In genomic region chr6:44923416-44923815, GRCh38 we compare ENCODE assay signal across 33 cellular contexts.
DNase-seq lines count a peak whose midpoint lies in the region; ATAC-seq, FAIRE-seq and TF ChIP-seq lines count a peak whose summit lies in the region.
"Had no signal": no experiment of that assay in that cellular context is flagged by ENCODE, and none has a peak within 500 bp of the region (broad histone marks: within the 10 kb centered on the region; RNA-seq: fewer than 3 reads in every experiment).

No MANE protein-coding gene starts in this region.

- no peak overlapping the region for H3K4me2 ChIP-seq in GM12878 (ENCODE audit: control insufficient read depth, insufficient read depth)

- no peaks in the 10 kb centered on the region for H4K20me1 ChIP-seq in GM12878 (ENCODE audit: control insufficient read depth, insufficient read depth)

- intact Hi-C loops in CD8-positive, alpha-beta T cell (cut with DNase I, micrococcal nuclease): loop anchor here in 1 of 2 experiments (5.0 kb wide), 1 partner anchor 84 kb away; no protein-coding TSS in a partner anchor
- intact Hi-C loops in GM12878 (cut with micrococcal nuclease; ENCODE audit: unreplicated experiment): no loop called here

- peaks cover 11% of the 10 kb centered on the region for H3K36me3 Mint-ChIP-seq in CD8-positive, alpha-beta T cell
- peaks cover 1% of the 10 kb centered on the region for H3K36me3 Mint-ChIP-seq in T-helper 17 cell (ENCODE audit: low read depth)

- H3K4me3 ChIP-seq in CD8-positive, alpha-beta T cell (ENCODE audit: low read depth, low read length): no peak overlapping the region
- no peak overlapping the region for H3K4me3 ChIP-seq in GM12878
- H3K4me3 ChIP-seq: left ventricle myocardium inferior, SK-N-MC, tibial artery had no signal

- H3K36me3 ChIP-seq in CD8-positive, alpha-beta T cell (ENCODE audit: insufficient read depth, low read length): no peaks in the 10 kb centered on the region
- H3K36me3 ChIP-seq in GM12878 (ENCODE audit: control insufficient read depth in 2 of 2, insufficient read depth in 2 of 2, low read length in 1 of 2): no peaks in the 10 kb centered on the region
- H3K36me3 ChIP-seq: left ventricle myocardium inferior, tibial artery had no signal

- no peaks in the 10 kb centered on the region for H3K79me2 ChIP-seq in GM12878 (ENCODE audit: control insufficient read depth, insufficient read depth, low read length)

- no peak for FAIRE-seq in GM12878 (lab: Jason Lieb, UNC)
- FAIRE-seq: bronchial epithelial cell, colon, GM19239, HTR-8/SVneo had no signal

- in situ Hi-C loops in GM12878 (cut with MboI): no loop called here

- DNase-seq in DMS53 (lab: John Stamatoyannopoulos, UW): peak; percentile 13
- no peak for DNase-seq in DMS53 treated with DMSO at 0.1 percent for 48 hours (lab: John Stamatoyannopoulos, UW; ENCODE audit: unreplicated experiment)
- DNase-seq in CD8-positive, alpha-beta T cell: no peak
- no peak for DNase-seq in T-helper 17 cell
- no peak for DNase-seq in GM12878 (ENCODE audit: low read depth, low spot score)
- no peak for DNase-seq in COR-L47 (lab: John Stamatoyannopoulos, UW)
- DNase-seq in NCI-H748 treated with DMSO at 0.1 percent for 48 hours (lab: John Stamatoyannopoulos, UW): no peak
- DNase-seq: activated CD4-positive, CD25-positive, alpha-beta regulatory T cell treated with anti-CD3 and anti-CD28 coated beads, Interleukin-2, amount 50 U/mL, for 72 hours; activated gamma-delta T cell treated with Interleukin-2 at 50 U/mL for 16 hours; DMS 273 treated with DMSO at 0.1 percent for 48 hours; effector CD8-positive, alpha-beta T cell; erythroblast; glutamatergic neuron; H7; islet precursor cell; KBM-7; left ventricle myocardium inferior; mesendoderm; NCI-H1105 treated with DMSO at 0.1 percent for 48 hours; NCI-H2081; NCI-H446; nucleus accumbens; tibial artery had no signal

- H3K27ac Mint-ChIP-seq in CD8-positive, alpha-beta T cell: peak overlapping the region; percentile 77
- peak overlapping the region; percentile 97 for H3K27ac Mint-ChIP-seq in T-helper 17 cell
- H3K27ac Mint-ChIP-seq: T-helper 1 cell treated with Interleukin-12 subunit alpha and Interleukin-12 subunit beta and Interleukin-4 antibody, amounts not matched to agents 30 μg/mL and 1 μg/mL, for 36 hours had no signal

- POLR2A ChIA-PET in CD8-positive, alpha-beta T cell (lab: Charles Lee): no interaction called here
- POLR2A ChIA-PET in GM12878 (lab: Charles Lee): no interaction called here

- no peak for TF ChIP-seq POLR2A in GM12878 (IDR thresholded peaks at IDR 0.05; ENCODE audit: low read depth, low read length)

- H3K9me3 ChIP-seq in CD8-positive, alpha-beta T cell (ENCODE audit: low read length): no peaks in the 10 kb centered on the region
- H3K9me3 ChIP-seq in T-helper 17 cell (ENCODE audit: control insufficient read depth, low read length, poor library complexity, severe bottlenecking) (no peaks in the 10 kb centered on the region), GM12878 (replicated peaks; ENCODE audit: control insufficient read depth, insufficient read depth, low read length) (no peaks in the 10 kb centered on the region)
- H3K9me3 ChIP-seq: left ventricle myocardium inferior, tibial artery had no signal

- no peaks in the 10 kb centered on the region for H3K9me3 Mint-ChIP-seq in CD8-positive, alpha-beta T cell
- H3K9me3 Mint-ChIP-seq: T-helper 1 cell treated with Interleukin-12 subunit alpha and Interleukin-12 subunit beta and Interleukin-4 antibody, amounts not matched to agents 30 μg/mL and 1 μg/mL, for 36 hours had no signal

- peak overlapping the region; percentile 19 for H3K4me3 Mint-ChIP-seq in CD8-positive, alpha-beta T cell
- peak overlapping the region; percentile 53 for H3K4me3 Mint-ChIP-seq in T-helper 17 cell
- H3K4me3 Mint-ChIP-seq: T-helper 1 cell treated with Interleukin-12 subunit alpha and Interleukin-12 subunit beta and Interleukin-4 antibody, amounts not matched to agents 30 μg/mL and 1 μg/mL, for 36 hours had no signal

- H2AFZ ChIP-seq in GM12878 (ENCODE audit: control insufficient read depth, low read depth, low read length): no peak overlapping the region

- H3K4me1 Mint-ChIP-seq in CD8-positive, alpha-beta T cell (ENCODE audit: low read depth): peaks cover 59% of the 10 kb centered on the region
- peaks cover 27% of the 10 kb centered on the region for H3K4me1 Mint-ChIP-seq in T-helper 17 cell

- WGBS in GM12878 (ENCODE audit: insufficient coverage, insufficient replicate concordance, low lambda C conversion rate, missing lambda C conversion rate): 95% methylated on average over 1 of the region's 1 CpG

- peaks cover 54% of the 10 kb centered on the region for H3K4me1 ChIP-seq in CD8-positive, alpha-beta T cell (ENCODE audit: insufficient read depth, low read length)
- H3K4me1 ChIP-seq in GM12878 (ENCODE audit: control insufficient read depth, insufficient read depth, low read length): no peaks in the 10 kb centered on the region
- H3K4me1 ChIP-seq: tibial artery had no signal

- no peak overlapping the region for H3K27ac ChIP-seq in CD8-positive, alpha-beta T cell (ENCODE audit: low read depth, low read length)
- H3K27ac ChIP-seq in GM12878 (ENCODE audit: control insufficient read depth, insufficient read depth): no peak overlapping the region
- H3K27ac ChIP-seq: 22Rv1, C4-2B, left ventricle myocardium inferior, RWPE1, SK-N-MC, tibial artery had no signal

- H3K27me3 ChIP-seq in CD8-positive, alpha-beta T cell (ENCODE audit: insufficient read depth, low read length): no peaks in the 10 kb centered on the region
- H3K27me3 ChIP-seq in GM12878 (replicated peaks in 1 of 2; ENCODE audit: control insufficient read depth in 2 of 2, insufficient read depth in 2 of 2, low read length in 1 of 2): no peaks in the 10 kb centered on the region
- H3K27me3 ChIP-seq: tibial artery had no signal

- ATAC-seq in CD8-positive, alpha-beta T cell: peak; percentile 32
- ATAC-seq in T-helper 17 cell: peak; percentile 32
- ATAC-seq in GM12878: peak; percentile 51
- no peak for ATAC-seq in HG02840 (IDR thresholded peaks at IDR 0.05; ENCODE audit: low FRiP score, unreplicated experiment)

- no peak for TF ChIP-seq EP300 in GM12878 (IDR thresholded peaks at IDR 0.05; ENCODE audit: borderline replicate concordance in 1 of 2, control insufficient read depth in 1 of 2, low read depth in 2 of 2, low read length in 2 of 2)

- no TSS peak for BruUV-seq in GM12878 (replicated peaks; lab: Mats Ljungman, UMichigan)

- H3K27me3 Mint-ChIP-seq in CD8-positive, alpha-beta T cell (ENCODE audit: low read depth): no peaks in the 10 kb centered on the region
- no peaks in the 10 kb centered on the region for H3K27me3 Mint-ChIP-seq in T-helper 17 cell

- TF ChIP-seq CTCF in CD8-positive, alpha-beta T cell (IDR thresholded peaks at IDR 0.05): no peak
- no peak for TF ChIP-seq CTCF in GM12878 (IDR thresholded peaks at IDR 0.05 in 2 of 3, conservative IDR thresholded peaks at IDR 0.05 in 1 of 3; ENCODE audit: control insufficient read depth in 2 of 3, extremely low read depth in 1 of 3, insufficient read depth in 1 of 3, low read depth in 3 of 3, low read length in 3 of 3)

- RAD21 ChIA-PET in GM12878 (lab: Charles Lee; ENCODE audit: unreplicated experiment): no interaction called here

- SMC1A ChIA-PET in GM12878 (lab: Charles Lee; ENCODE audit: uncharacterized antibody, unreplicated experiment): no interaction called here

- no peak for TF ChIP-seq RAD21 in GM12878 (IDR thresholded peaks at IDR 0.05; ENCODE audit: insufficient read depth, low read depth, low read length)

- H3K9ac ChIP-seq in GM12878 (ENCODE audit: control insufficient read depth, insufficient read depth, low read length): no peak overlapping the region

- CTCF ChIA-PET in CD8-positive, alpha-beta T cell (lab: Charles Lee): no interaction called here
- CTCF ChIA-PET in GM12878 (lab: Yijun Ruan, JAX): no interaction called here

TF ChIP-seq in GM12878, 131 proteins besides CTCF, POLR2A, EP300 and RAD21 (continues in another document):
- TF ChIP-seq ATF3 (IDR thresholded peaks at IDR 0.05; ENCODE audit: borderline replicate concordance, extremely low read depth, low read depth, low read length) (no peak), RB1 (IDR thresholded peaks at IDR 0.05; ENCODE audit: borderline replicate concordance) (no peak), SUPT20H (IDR thresholded peaks at IDR 0.05; ENCODE audit: borderline replicate concordance, control insufficient read depth, low read depth, low read length) (no peak), CBFB (IDR thresholded peaks at IDR 0.05; ENCODE audit: low read depth) (no peak), WRNIP1 (IDR thresholded peaks at IDR 0.05; ENCODE audit: borderline replicate concordance, low read depth, low read length) (no peak)
- TF ChIP-seq, protein P1, sequence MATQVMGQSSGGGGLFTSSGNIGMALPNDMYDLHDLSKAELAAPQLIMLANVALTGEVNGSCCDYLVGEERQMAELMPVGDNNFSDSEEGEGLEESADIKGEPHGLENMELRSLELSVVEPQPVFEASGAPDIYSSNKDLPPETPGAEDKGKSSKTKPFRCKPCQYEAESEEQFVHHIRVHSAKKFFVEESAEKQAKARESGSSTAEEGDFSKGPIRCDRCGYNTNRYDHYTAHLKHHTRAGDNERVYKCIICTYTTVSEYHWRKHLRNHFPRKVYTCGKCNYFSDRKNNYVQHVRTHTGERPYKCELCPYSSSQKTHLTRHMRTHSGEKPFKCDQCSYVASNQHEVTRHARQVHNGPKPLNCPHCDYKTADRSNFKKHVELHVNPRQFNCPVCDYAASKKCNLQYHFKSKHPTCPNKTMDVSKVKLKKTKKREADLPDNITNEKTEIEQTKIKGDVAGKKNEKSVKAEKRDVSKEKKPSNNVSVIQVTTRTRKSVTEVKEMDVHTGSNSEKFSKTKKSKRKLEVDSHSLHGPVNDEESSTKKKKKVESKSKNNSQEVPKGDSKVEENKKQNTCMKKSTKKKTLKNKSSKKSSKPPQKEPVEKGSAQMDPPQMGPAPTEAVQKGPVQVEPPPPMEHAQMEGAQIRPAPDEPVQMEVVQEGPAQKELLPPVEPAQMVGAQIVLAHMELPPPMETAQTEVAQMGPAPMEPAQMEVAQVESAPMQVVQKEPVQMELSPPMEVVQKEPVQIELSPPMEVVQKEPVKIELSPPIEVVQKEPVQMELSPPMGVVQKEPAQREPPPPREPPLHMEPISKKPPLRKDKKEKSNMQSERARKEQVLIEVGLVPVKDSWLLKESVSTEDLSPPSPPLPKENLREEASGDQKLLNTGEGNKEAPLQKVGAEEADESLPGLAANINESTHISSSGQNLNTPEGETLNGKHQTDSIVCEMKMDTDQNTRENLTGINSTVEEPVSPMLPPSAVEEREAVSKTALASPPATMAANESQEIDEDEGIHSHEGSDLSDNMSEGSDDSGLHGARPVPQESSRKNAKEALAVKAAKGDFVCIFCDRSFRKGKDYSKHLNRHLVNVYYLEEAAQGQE (IDR thresholded peaks at IDR 0.05; ENCODE audit: low read depth, low read length): no peak
